ENCODE assay signal across 8 cellular contexts in the genomic region with DNA sequence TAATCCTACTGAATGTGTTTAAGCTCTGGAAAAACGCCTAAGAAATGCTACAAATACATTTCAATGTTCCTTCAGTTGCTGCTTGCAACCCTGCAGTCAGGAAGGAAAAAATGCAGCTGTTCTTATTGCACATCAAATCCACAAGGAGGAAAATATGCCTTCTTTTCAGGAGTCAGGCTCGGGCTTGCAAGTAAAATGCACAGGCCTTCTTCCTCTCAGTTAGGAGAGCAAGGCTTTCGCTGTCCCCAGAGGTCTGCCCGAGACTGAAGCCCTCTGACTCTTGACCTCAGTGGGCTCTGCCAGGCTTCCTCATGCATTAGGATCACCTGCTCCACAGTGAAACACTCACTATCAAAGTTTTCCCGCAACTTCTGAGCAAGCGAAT. TPM values are rescaled to one million over a fixed set of nuclear protein-coding genes. Genes with fewer than 3 reads are reported as not detected.
DNase-seq lines count a peak whose midpoint lies in the region; ATAC-seq, FAIRE-seq and TF ChIP-seq lines count a peak whose summit lies in the region.

No MANE protein-coding gene starts in this region.

- H3K4me1 ChIP-seq in DOHH2 (ENCODE audit: control insufficient read depth, low read length) (peaks cover 7% of the 10 kb centered on the region; the same call in 1 of the 2 replicates), NT2/D1 (ENCODE audit: insufficient read depth, insufficient read length) (no peaks in the 10 kb centered on the region), endothelial cell of umbilical vein (ENCODE audit: control insufficient read depth, extremely low read depth, insufficient read depth, low read length) (peaks cover 31% of the 10 kb centered on the region)

- CTCF ChIA-PET in endothelial cell of umbilical vein (lab: Charles Lee), result interaction anchor here (1.4 to 2.2 kb wide), 3 partner anchors 9 to 99 kb away, joined by 4 to 11 read pairs (median 7); no protein-coding TSS in a partner anchor

- H2AFZ ChIP-seq in endothelial cell of umbilical vein (ENCODE audit: low read depth, low read length) (peak overlapping the region; percentile 91), neural cell (ENCODE audit: low read depth, low read length) (peak overlapping the region; percentile 37)

- TF ChIP-seq RAD21 in neural cell (conservative IDR thresholded peaks at IDR 0.05), result no peak

- ATAC-seq in HG03521 (IDR thresholded peaks at IDR 0.05; ENCODE audit: unreplicated experiment), result no peak

- H3K9me1 ChIP-seq in endothelial cell of umbilical vein (replicated peaks; ENCODE audit: control insufficient read depth, extremely low read depth, insufficient read depth, low read length), result no peaks in the 10 kb centered on the region

- DNase-seq in NT2/D1 (ENCODE audit: low read depth, low spot score) (no peak), endothelial cell of umbilical vein (ENCODE audit: low read depth, low spot score) (no peak), activated gamma-delta T cell treated with Interleukin-2 at 50 U/mL for 16 hours (no peak), NCI-H1092 treated with DMSO at 0.1 percent for 48 hours (lab: John Stamatoyannopoulos, UW) (no peak), GDM1 (lab: John Stamatoyannopoulos, UW) (no peak)

- H3K4me3 ChIP-seq in DOHH2 (ENCODE audit: low read length) (peak overlapping the region; percentile 28; the same call in 1 of the 2 replicates), NT2/D1 (ENCODE audit: insufficient read length, low read depth) (peak overlapping the region; percentile 42), endothelial cell of umbilical vein (replicated peaks in 1 of 3; ENCODE audit: insufficient read depth in 1 of 3, low read depth in 1 of 3, low read length in 3 of 3) (peak overlapping the region; percentile 2 to 60 (median 34)), neural cell (ENCODE audit: low read length) (peak overlapping the region; percentile 84)

- H3K9ac ChIP-seq in NT2/D1 (ENCODE audit: insufficient read length, low read depth) (peak overlapping the region; percentile 80), endothelial cell of umbilical vein (replicated peaks; ENCODE audit: extremely low read depth, insufficient read depth, low read length) (peak overlapping the region; percentile 84), neural cell (ENCODE audit: low read length) (peak overlapping the region; percentile 95)

- no peaks in the 10 kb centered on the region for H4K20me1 ChIP-seq in DOHH2 (ENCODE audit: control insufficient read depth, insufficient read depth, low read depth, low read length)
- H4K20me1 ChIP-seq in endothelial cell of umbilical vein (replicated peaks; ENCODE audit: control insufficient read depth, extremely low read depth, insufficient read depth, low read length), result no peaks in the 10 kb centered on the region
- no peaks in the 10 kb centered on the region for H4K20me1 ChIP-seq in neural cell (ENCODE audit: insufficient read depth)

- no peaks in the 10 kb centered on the region for H3K36me3 ChIP-seq in DOHH2 (ENCODE audit: control insufficient read depth, low read length)
- no peaks in the 10 kb centered on the region for H3K36me3 ChIP-seq in NT2/D1 (ENCODE audit: insufficient read depth, insufficient read length, low read length)
- H3K36me3 ChIP-seq in endothelial cell of umbilical vein (ENCODE audit: control insufficient read depth in 2 of 2, extremely low read depth in 1 of 2, insufficient read depth in 2 of 2, low read length in 2 of 2), result no peaks in the 10 kb centered on the region
- no peaks in the 10 kb centered on the region for H3K36me3 ChIP-seq in neural cell (ENCODE audit: insufficient read depth, low read length)

- BruUV-seq in endothelial cell of umbilical vein (replicated peaks; lab: Mats Ljungman, UMichigan), result no TSS peak

- H3F3A ChIP-seq in DOHH2 (ENCODE audit: control insufficient read depth, insufficient read depth) (no peaks in the 10 kb centered on the region), neural cell (ENCODE audit: insufficient read depth, low read length, poor library complexity, severe bottlenecking) (peaks cover 18% of the 10 kb centered on the region)

- no peak for TF ChIP-seq EP300 in neural cell (conservative IDR thresholded peaks at IDR 0.05; ENCODE audit: poor library complexity, severe bottlenecking)

- H3K9me2 ChIP-seq in DOHH2 (replicated peaks; ENCODE audit: control insufficient read depth, low read length) (no peaks in the 10 kb centered on the region), neural cell (ENCODE audit: insufficient read depth, low read length) (no peaks in the 10 kb centered on the region)

- H3K27me3 ChIP-seq in DOHH2 (ENCODE audit: control insufficient read depth, low read length) (peaks cover 28% of the 10 kb centered on the region), NT2/D1 (ENCODE audit: insufficient read depth, insufficient read length) (peaks cover 26% of the 10 kb centered on the region), endothelial cell of umbilical vein (ENCODE audit: control insufficient read depth in 2 of 2, insufficient read depth in 2 of 2, low read length in 2 of 2) (peaks cover 14 to 22% of the 10 kb centered on the region in 2 experiments), neural cell (ENCODE audit: insufficient read depth, low read depth, low read length) (peaks cover 3% of the 10 kb centered on the region)

- dilution Hi-C loops in endothelial cell of umbilical vein (cut with MboI; ENCODE audit: extremely low pct_ligation_motif_present, low sequenced_read_pairs), result no loop called here

- FAIRE-seq in endothelial cell of umbilical vein (lab: Jason Lieb, UNC), result peak; percentile 72

- POLR2A ChIA-PET in endothelial cell of umbilical vein (lab: Charles Lee), result interaction anchor here (1.4 kb wide), 1 partner anchor 25 kb away, joined by 6 read pairs; no protein-coding TSS in a partner anchor

- no peak for TF ChIP-seq POLR2A in endothelial cell of umbilical vein (IDR thresholded peaks at IDR 0.05; ENCODE audit: low read depth, low read length)

- H3K4me2 ChIP-seq in DOHH2 (ENCODE audit: low read length), result peak overlapping the region; percentile 45; the same call in 1 of the 2 replicates
- H3K4me2 ChIP-seq in endothelial cell of umbilical vein (ENCODE audit: insufficient read depth, low read length), result peak overlapping the region; percentile 80
- H3K4me2 ChIP-seq in neural cell (ENCODE audit: low read length), result peak overlapping the region; percentile 89

- no peaks in the 10 kb centered on the region for H3K79me2 ChIP-seq in DOHH2 (ENCODE audit: control insufficient read depth, low read length)
- H3K79me2 ChIP-seq in endothelial cell of umbilical vein (ENCODE audit: control insufficient read depth, insufficient read depth, low read length), result peaks cover 3% of the 10 kb centered on the region
- peaks cover 38% of the 10 kb centered on the region for H3K79me2 ChIP-seq in neural cell (replicated peaks; ENCODE audit: insufficient read depth, low read length)

- H3K27ac ChIP-seq in DOHH2 (ENCODE audit: low read depth, low read length) (no peak overlapping the region), endothelial cell of umbilical vein (ENCODE audit: insufficient read depth, low read depth, low read length) (peak overlapping the region; percentile 83), neural cell (ENCODE audit: low read length) (peak overlapping the region; percentile 94)

- H3K9me3 ChIP-seq in DOHH2 (ENCODE audit: control insufficient read depth, insufficient read depth, low read length) (no peaks in the 10 kb centered on the region), NT2/D1 (ENCODE audit: insufficient read depth, low read length) (no peaks in the 10 kb centered on the region), endothelial cell of umbilical vein (replicated peaks; ENCODE audit: control insufficient read depth, insufficient read depth, low read length) (no peaks in the 10 kb centered on the region), neural cell (ENCODE audit: low read length) (no peaks in the 10 kb centered on the region)

- TF ChIP-seq CTCF in DOHH2 (IDR thresholded peaks at IDR 0.05; ENCODE audit: low read depth, low read length, poor library complexity, severe bottlenecking) (no peak), endothelial cell of umbilical vein (IDR thresholded peaks at IDR 0.05; ENCODE audit: extremely low read depth in 1 of 2, insufficient read depth in 1 of 2, low read depth in 1 of 2, low read length in 2 of 2) (no peak), neural cell (IDR thresholded peaks at IDR 0.05; ENCODE audit: poor library complexity, severe bottlenecking) (no peak)

- intact Hi-C loops in endothelial cell of umbilical vein (cut with micrococcal nuclease), result no loop called here

TF ChIP-seq in endothelial cell of umbilical vein, 7 proteins besides CTCF, POLR2A, EP300 and RAD21 (continues in another document):
- TF ChIP-seq POLR2AphosphoS5 (IDR thresholded peaks at IDR 0.05; ENCODE audit: insufficient read depth, low read depth, low read length), result no peak
- TF ChIP-seq, protein P1, sequence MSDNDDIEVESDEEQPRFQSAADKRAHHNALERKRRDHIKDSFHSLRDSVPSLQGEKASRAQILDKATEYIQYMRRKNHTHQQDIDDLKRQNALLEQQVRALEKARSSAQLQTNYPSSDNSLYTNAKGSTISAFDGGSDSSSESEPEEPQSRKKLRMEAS (IDR thresholded peaks at IDR 0.05; ENCODE audit: insufficient read depth, insufficient read length), result no peak
- no peak for TF ChIP-seq EZH2 (IDR thresholded peaks at IDR 0.05; ENCODE audit: borderline replicate concordance, low read depth, low read length, severe bottlenecking)
- no peak for TF ChIP-seq JUN (IDR thresholded peaks at IDR 0.05; ENCODE audit: borderline replicate concordance, insufficient read depth, insufficient read length, low read depth)

TF ChIP-seq in neural cell, 6 proteins besides CTCF, POLR2A, EP300 and RAD21 (continues in another document):
- TF ChIP-seq MXI1 (conservative IDR thresholded peaks at IDR 0.05; ENCODE audit: poor library complexity, severe bottlenecking), result no peak

RNA-seq across cellular contexts. Expression of gene SHC3, which starts 0.9 kb away (rescaled TPM):
- total RNA-seq in endothelial cell of umbilical vein, result 0.16 and 2.0 TPM in 2 replicates
- polyA plus RNA-seq in endothelial cell of umbilical vein (1.0 and 1.1 TPM in 2 replicates), neural cell (20.1 and 22.9 TPM in 2 replicates)
- 1.0 and 1.3 TPM in 2 replicates for polyA plus RNA-seq in endothelial cell of umbilical vein (2011; cell fraction: cytosol; rRNA removed)
- 1.8 and 2.1 TPM in 2 replicates for polyA plus RNA-seq in endothelial cell of umbilical vein (2011; cell fraction: nucleus; rRNA removed)
- polyA plus RNA-seq in endothelial cell of umbilical vein (2012), result 1.6 and 2.2 TPM in 2 replicates
- polyA minus RNA-seq in endothelial cell of umbilical vein (1.8 and 2.6 TPM in 2 replicates), neural cell (53.4 and 54.3 TPM in 2 replicates)
- 0.51 TPM for polyA minus RNA-seq in endothelial cell of umbilical vein (2011; cell fraction: cytosol; rRNA and poly(A)+ RNA removed)
- polyA minus RNA-seq in endothelial cell of umbilical vein (2011; cell fraction: nucleus; rRNA and poly(A)+ RNA removed), result 1.2 TPM in 2 replicates

Comparison
In these comparisons a context has a peak if more than half of its experiments do, and no peak if none do; other contexts are left out.
1. H3K4me3 ChIP-seq: peak in every context shown above with its lines; median percentile 84 in neural cell; 42 in NT2/D1; 34 in endothelial cell of umbilical vein; 28 in DOHH2.